In genomic region chr16:72664480-72665408, GRCh38 we compare ENCODE assay signal across 8 cellular contexts.
DNase-seq lines count a peak whose midpoint lies in the region; ATAC-seq and TF ChIP-seq lines count a peak whose summit lies in the region.

No MANE protein-coding gene starts in this region.

- H3K27ac ChIP-seq in WERI-Rb-1 (peak overlapping the region; percentile 95), smooth muscle cell (ENCODE audit: low read depth) (peak overlapping the region; percentile 75)

- WGBS in smooth muscle cell (ENCODE audit: low lambda C conversion rate), result under 1% methylated on average over 60 of the region's 61 CpGs

- ATAC-seq in GM18907 (IDR thresholded peaks at IDR 0.05; ENCODE audit: unreplicated experiment) (peak; percentile 99), HG03139 (IDR thresholded peaks at IDR 0.05; ENCODE audit: unreplicated experiment) (peak; percentile 99)

- H3K4me3 ChIP-seq in WERI-Rb-1 (ENCODE audit: low read depth, low read length), result peak overlapping the region; percentile 83
- peak overlapping the region; percentile 74 to 96 for H3K4me3 ChIP-seq in cardiac fibroblast (replicated peaks in 1 of 2; ENCODE audit: low read depth in 2 of 2, low read length in 2 of 2)
- peak overlapping the region; percentile 83 for H3K4me3 ChIP-seq in smooth muscle cell

- H3K9me3 ChIP-seq in WERI-Rb-1 (ENCODE audit: severe bottlenecking), result no peaks in the 10 kb centered on the region
- H3K9me3 ChIP-seq in smooth muscle cell (replicated peaks; ENCODE audit: low read depth), result no peaks in the 10 kb centered on the region

- peak overlapping the region; percentile 93 for H3K4me2 ChIP-seq in smooth muscle cell

- DNase-seq in AG08395 (ENCODE audit: low spot score), result peak; percentile 100
- peak; percentile 81 for DNase-seq in NCI-H2196 treated with DMSO at 0.1 percent for 48 hours (lab: John Stamatoyannopoulos, UW; ENCODE audit: unreplicated experiment)
- DNase-seq in WERI-Rb-1, result peak; percentile 97
- peak; percentile 99 to 100 for DNase-seq in cardiac fibroblast (ENCODE audit: low read depth in 2 of 2)
- DNase-seq in iPS-NIHi7 (ENCODE audit: extremely low spot score), result peak; percentile 99
- DNase-seq in smooth muscle cell (lab: John Stamatoyannopoulos, UW; ENCODE audit: unreplicated experiment), result peak; percentile 71

- H3K4me1 ChIP-seq in smooth muscle cell (ENCODE audit: low read depth), result peaks cover 14% of the 10 kb centered on the region

- peak overlapping the region; percentile 89 for H3K9ac ChIP-seq in smooth muscle cell (ENCODE audit: low read depth)

- H2AFZ ChIP-seq in smooth muscle cell (ENCODE audit: low read depth), result peak overlapping the region; percentile 98

- H4K20me1 ChIP-seq in smooth muscle cell (ENCODE audit: low read depth), result no peaks in the 10 kb centered on the region

- no peaks in the 10 kb centered on the region for H3F3A ChIP-seq in smooth muscle cell (ENCODE audit: low read depth)

- H3K27me3 ChIP-seq in WERI-Rb-1 (ENCODE audit: insufficient read depth, low read depth, severe bottlenecking), result no peaks in the 10 kb centered on the region
- no peaks in the 10 kb centered on the region for H3K27me3 ChIP-seq in smooth muscle cell (ENCODE audit: low read depth)

- H3K36me3 ChIP-seq in WERI-Rb-1 (no peaks in the 10 kb centered on the region), smooth muscle cell (ENCODE audit: low read depth) (no peaks in the 10 kb centered on the region)

- TF ChIP-seq CTCF in WERI-Rb-1 (IDR thresholded peaks at IDR 0.05; ENCODE audit: low read depth, low read length) (no peak), cardiac fibroblast (IDR thresholded peaks at IDR 0.05; ENCODE audit: low read depth, low read length) (no peak), smooth muscle cell (IDR thresholded peaks at IDR 0.05; ENCODE audit: borderline replicate concordance, insufficient read depth, poor library complexity, severe bottlenecking) (no peak)

- H3K79me2 ChIP-seq in smooth muscle cell (ENCODE audit: low read depth), result no peaks in the 10 kb centered on the region

Comparison
In these comparisons a context has a peak if more than half of its experiments do, and no peak if none do; other contexts are left out.
1. Peak in every context shown above with its lines: DNase-seq, ATAC-seq, H3K4me3 ChIP-seq and H3K27ac ChIP-seq.